ENCODE assay signal across 13 cellular contexts in the genomic region with DNA sequence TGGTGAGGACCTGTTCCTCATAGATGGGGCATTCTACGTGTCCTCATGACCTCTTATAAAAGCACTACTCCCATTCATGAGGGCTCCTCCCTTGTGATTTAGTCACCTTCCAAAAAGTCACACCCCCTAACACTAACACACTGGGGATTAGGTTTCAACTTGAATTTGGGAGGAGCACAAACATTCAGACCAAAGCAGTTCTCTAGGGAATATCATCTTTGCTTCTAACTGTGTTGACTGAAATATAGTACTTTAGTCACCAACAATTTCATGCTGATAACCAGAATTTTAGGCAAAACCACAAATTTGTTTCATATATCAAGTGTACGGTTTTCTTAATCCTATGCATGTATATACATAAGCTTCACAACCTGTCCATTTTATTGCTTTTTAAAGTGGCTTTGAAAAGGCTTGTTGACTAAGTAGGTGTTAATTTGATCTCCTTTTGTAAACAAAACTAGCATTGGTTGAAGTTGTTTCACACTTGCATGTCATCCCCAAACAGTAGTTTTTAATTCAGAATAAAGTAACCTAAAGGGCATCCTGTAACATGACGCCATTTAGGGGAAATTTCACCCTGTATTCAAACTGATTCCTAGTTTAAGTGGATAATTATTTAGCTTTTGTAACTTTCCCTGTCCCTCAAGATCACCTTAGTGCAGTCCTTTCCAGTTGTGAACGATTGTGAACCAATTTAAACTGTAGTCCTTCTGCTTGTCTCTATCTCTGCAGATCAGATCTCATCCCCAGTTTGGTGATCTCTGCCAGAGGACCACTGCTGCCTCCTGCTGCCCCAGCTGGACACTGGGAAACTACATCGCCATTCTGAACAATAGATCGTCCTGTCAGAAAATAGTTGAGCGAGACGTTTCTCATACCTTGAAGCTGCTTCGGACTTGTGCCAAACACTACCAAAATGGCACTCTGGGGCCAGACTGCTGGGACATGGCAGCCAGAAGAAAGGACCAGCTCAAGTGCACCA.
DNase-seq lines count a peak whose midpoint lies in the region; ATAC-seq and TF ChIP-seq lines count a peak whose summit lies in the region.
"Had no signal": no experiment of that assay in that cellular context is flagged by ENCODE, and none has a peak within 500 bp of the region (broad histone marks: within the 10 kb centered on the region; RNA-seq: fewer than 3 reads in every experiment).

No MANE protein-coding gene starts in this region.

- BruUV-seq in Calu3 (replicated peaks; lab: Mats Ljungman, UMichigan) = no TSS peak

- no peak overlapping the region for H3K4me3 ChIP-seq in astrocyte of the spinal cord (ENCODE audit: low read depth, low read length)
- H3K4me3 ChIP-seq: heart left ventricle had no signal

- no peaks in the 10 kb centered on the region for H3K9me3 Mint-ChIP-seq in Calu3 (ENCODE audit: low read depth, unreplicated experiment)
- no peaks in the 10 kb centered on the region for H3K9me3 Mint-ChIP-seq in activated naive CD4-positive, alpha-beta T cell treated with anti-CD3 and anti-CD28 coated beads, Interleukin-2, amount 50 U/mL, for 72 hours

- in situ Hi-C loops in astrocyte of the spinal cord (cut with HindIII; ENCODE audit: low sequenced_read_pairs) (no loop called here), G401 (cut with HindIII; ENCODE audit: low sequenced_read_pairs) (no loop called here)

- CTCF ChIA-PET in Calu3 (lab: Charles Lee) = interaction anchor here (0.8 kb wide), 1 partner anchor 8 kb away, joined by 3 read pairs; no protein-coding TSS in a partner anchor

- no peak overlapping the region for H3K27ac Mint-ChIP-seq in Calu3 (ENCODE audit: unreplicated experiment)
- no peak overlapping the region for H3K27ac Mint-ChIP-seq in activated naive CD4-positive, alpha-beta T cell treated with anti-CD3 and anti-CD28 coated beads, Interleukin-2, amount 50 U/mL, for 72 hours
- H3K27ac Mint-ChIP-seq: activated CD8-positive, alpha-beta T cell treated with anti-CD3 and anti-CD28 coated beads, Interleukin-2, amount 10 ng/mL, durations not matched to agents 7 days and 5 days had no signal

- intact Hi-C loops in left colon (cut with DNase I, micrococcal nuclease) (no loop called here), Calu3 (cut with micrococcal nuclease; ENCODE audit: unreplicated experiment) (no loop called here)

- H3K36me3 Mint-ChIP-seq in Calu3 (ENCODE audit: insufficient read depth, unreplicated experiment) = no peaks in the 10 kb centered on the region
- H3K36me3 Mint-ChIP-seq in activated naive CD4-positive, alpha-beta T cell treated with anti-CD3 and anti-CD28 coated beads, Interleukin-2, amount 50 U/mL, for 72 hours = peaks cover 0 to 4% of the 10 kb centered on the region in 2 donors

- DNase-seq in DMS153 treated with DMSO at 0.1 percent for 48 hours (lab: John Stamatoyannopoulos, UW; ENCODE audit: unreplicated experiment) = peak; percentile 20
- DNase-seq in NCI-H1436 treated with DMSO at 0.1 percent for 48 hours (lab: John Stamatoyannopoulos, UW) = peak; percentile 37
- DNase-seq in astrocyte of the spinal cord (ENCODE audit: low read depth, low spot score) = no peak
- DNase-seq in left colon = peak in 1 of 2 donors; percentile 12
- no peak for DNase-seq in Calu3
- no peak for DNase-seq in activated naive CD4-positive, alpha-beta T cell treated with anti-CD3 and anti-CD28 coated beads, Interleukin-2, amount 50 U/mL, for 72 hours (ENCODE audit: low spot score in 2 of 2)
- DNase-seq in G401 (ENCODE audit: low spot score) = no peak
- DNase-seq: activated CD8-positive, alpha-beta T cell treated with anti-CD3 and anti-CD28 coated beads, Interleukin-2, amount 10 ng/mL, durations not matched to agents 7 days and 5 days; aorta; DMS79 treated with DMSO at 0.1 percent for 48 hours; heart left ventricle; NCI-H1092 treated with DMSO at 0.1 percent for 48 hours had no signal

- TF ChIP-seq CTCF in astrocyte of the spinal cord (IDR thresholded peaks at IDR 0.05; ENCODE audit: low read depth, low read length) = peak; percentile 40
- TF ChIP-seq CTCF in Calu3 (IDR thresholded peaks at IDR 0.05; ENCODE audit: unreplicated experiment) = no peak

- H3K27me3 Mint-ChIP-seq in Calu3 (ENCODE audit: unreplicated experiment) = no peaks in the 10 kb centered on the region

- ATAC-seq in left colon (peak; percentile 62), GM21528 (IDR thresholded peaks at IDR 0.05; ENCODE audit: low FRiP score, unreplicated experiment) (no peak)
- no peak for ATAC-seq in activated naive CD4-positive, alpha-beta T cell treated with anti-CD3 and anti-CD28 coated beads, Interleukin-2, amount 50 U/mL, for 72 hours
- ATAC-seq: activated CD8-positive, alpha-beta T cell treated with anti-CD3 and anti-CD28 coated beads, Interleukin-2, amount 10 ng/mL, durations not matched to agents 7 days and 5 days; heart left ventricle had no signal

- no peaks in the 10 kb centered on the region for H3K4me1 Mint-ChIP-seq in Calu3 (ENCODE audit: low read depth, unreplicated experiment)

- no peak overlapping the region for H3K4me3 Mint-ChIP-seq in Calu3 (ENCODE audit: low read depth, unreplicated experiment)
- H3K4me3 Mint-ChIP-seq: activated CD8-positive, alpha-beta T cell treated with anti-CD3 and anti-CD28 coated beads, Interleukin-2, amount 10 ng/mL, durations not matched to agents 7 days and 5 days had no signal

Comparison
In these comparisons a context has a peak if more than half of its experiments do, and no peak if none do; other contexts are left out.
1. DNase-seq: peak in DMS153 treated with DMSO at 0.1 percent for 48 hours (single experiment) and NCI-H1436 treated with DMSO at 0.1 percent for 48 hours (single experiment); none in astrocyte of the spinal cord (single experiment), Calu3 (single experiment), activated naive CD4-positive, alpha-beta T cell treated with anti-CD3 and anti-CD28 coated beads, Interleukin-2, amount 50 U/mL, for 72 hours (0 of 2) and G401 (single experiment).